Comparison of ENCODE assay signal across 9 cellular contexts in genomic region chr2:42124051-42124813, GRCh38. TPM values are rescaled to one million over a fixed set of nuclear protein-coding genes. Genes with fewer than 3 reads are reported as not detected.
A peak's percentile ranks its signal among the peaks of the same experiment; 100 is the strongest.
DNase-seq lines count a peak whose midpoint lies in the region; ATAC-seq and TF ChIP-seq lines count a peak whose summit lies in the region.
"Had no signal": no experiment of that assay in that cellular context is flagged by ENCODE, and none has a peak within 500 bp of the region (broad histone marks: within the 10 kb centered on the region; RNA-seq: fewer than 3 reads in every experiment).

No MANE protein-coding gene starts in this region.

- H3K27ac Mint-ChIP-seq in central memory CD8-positive, alpha-beta T cell (ENCODE audit: low read depth): peak overlapping the region; percentile 44

- H3K4me1 ChIP-seq in testis: no peaks in the 10 kb centered on the region

- TF ChIP-seq CTCF in testis (IDR thresholded peaks at IDR 0.05): no peak
- TF ChIP-seq CTCF in brain microvascular endothelial cell (IDR thresholded peaks at IDR 0.05; ENCODE audit: low read depth, low read length, missing control alignments): no peak

- intact Hi-C loops in testis (cut with DNase I; ENCODE audit: low total_unique reads): no loop called here

- no peak for TF ChIP-seq POLR2A in testis (IDR thresholded peaks at IDR 0.05)

- H3K27ac ChIP-seq in testis (no peak overlapping the region), brain microvascular endothelial cell (no peak overlapping the region)

- DNase-seq in ELR (ENCODE audit: low read depth) (peak; percentile 36), testis (no peak), brain microvascular endothelial cell (no peak), NCI-H2029 (lab: John Stamatoyannopoulos, UW) (no peak), cerebellar cortex (ENCODE audit: low spot score) (no peak)
- DNase-seq in central memory CD8-positive, alpha-beta T cell (ENCODE audit: low spot score in 2 of 2): no peak
- DNase-seq: NCI-H446 had no signal

- H3K27me3 ChIP-seq in testis: no peaks in the 10 kb centered on the region
- no peaks in the 10 kb centered on the region for H3K27me3 ChIP-seq in brain microvascular endothelial cell (replicated peaks)

- H3K9me3 ChIP-seq in testis: no peaks in the 10 kb centered on the region

- H3K9me3 Mint-ChIP-seq in central memory CD8-positive, alpha-beta T cell: peaks cover 5% of the 10 kb centered on the region

- no peak overlapping the region for H3K4me3 ChIP-seq in testis
- H3K4me3 ChIP-seq in brain microvascular endothelial cell (ENCODE audit: low read depth, low read length): no peak overlapping the region

- H3K36me3 Mint-ChIP-seq in central memory CD8-positive, alpha-beta T cell (ENCODE audit: insufficient read depth): peaks cover 5% of the 10 kb centered on the region

- H3K4me1 Mint-ChIP-seq in central memory CD8-positive, alpha-beta T cell: peaks cover 42% of the 10 kb centered on the region

- in situ Hi-C loops in brain microvascular endothelial cell (cut with HindIII; ENCODE audit: low pct_ligation_motif_present, low sequenced_read_pairs): loop anchor here (25.0 kb wide), 1 partner anchor 188 kb away; no protein-coding TSS in a partner anchor

- 86 to 92% methylated on average over 7 of the region's 7 CpGs for WGBS in testis, 2 donors

- peak overlapping the region; percentile 23 for H3K4me3 Mint-ChIP-seq in central memory CD8-positive, alpha-beta T cell

- ATAC-seq in GM21381 (IDR thresholded peaks at IDR 0.05; ENCODE audit: unreplicated experiment) (peak; percentile 43), HG03521 (IDR thresholded peaks at IDR 0.05; ENCODE audit: unreplicated experiment) (peak; percentile 59)
- peak; percentile 87 for ATAC-seq in central memory CD8-positive, alpha-beta T cell (replicated peaks; ENCODE audit: extremely low read depth, poor library complexity, severe bottlenecking)

- no peaks in the 10 kb centered on the region for H3K36me3 ChIP-seq in testis (ENCODE audit: low read depth, missing control alignments)
- H3K36me3 ChIP-seq in brain microvascular endothelial cell (replicated peaks): no peaks in the 10 kb centered on the region

- no peaks in the 10 kb centered on the region for H3K27me3 Mint-ChIP-seq in central memory CD8-positive, alpha-beta T cell

RNA-seq across cellular contexts. Expression of gene EML4, which starts 44.9 kb away (rescaled TPM):
- total RNA-seq in testis: 10 to 100 TPM; 67.1 to 71.0 TPM
- polyA plus RNA-seq in testis (ENCODE audit: insufficient read depth, low read depth, low replicate concordance): 49.0 TPM
